Comparison of ENCODE assay signal across 9 cellular contexts in the genomic region with DNA sequence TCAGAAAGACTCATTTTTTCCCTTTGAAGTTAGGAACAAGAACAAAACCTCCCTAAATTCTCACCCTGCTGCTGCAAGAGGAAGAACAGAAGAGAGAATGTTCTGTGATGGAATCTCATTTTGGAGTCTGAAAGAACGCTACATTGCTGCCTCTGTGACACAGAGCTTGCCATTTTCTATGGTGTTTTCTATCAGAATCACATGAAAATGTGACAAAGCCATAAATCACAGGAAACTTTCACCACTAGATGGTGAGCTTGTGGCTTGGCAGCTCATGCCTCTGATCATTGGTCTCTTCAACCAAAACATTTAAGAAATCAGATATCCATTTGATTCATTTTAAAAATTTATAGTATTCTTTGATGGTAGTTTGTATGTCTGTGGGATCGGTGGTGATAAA.
DNase-seq lines count a peak whose midpoint lies in the region; ATAC-seq, FAIRE-seq and TF ChIP-seq lines count a peak whose summit lies in the region.
"Had no signal": no experiment of that assay in that cellular context is flagged by ENCODE, and none has a peak within 500 bp of the region (broad histone marks: within the 10 kb centered on the region; RNA-seq: fewer than 3 reads in every experiment).

No MANE protein-coding gene starts in this region.

- DNase-seq in NCI-H146 (lab: John Stamatoyannopoulos, UW) (peak; percentile 29), endothelial cell of umbilical vein (ENCODE audit: low read depth, low spot score) (peak; percentile 74), erythroblast (lab: John Stamatoyannopoulos, UW) (no peak), germinal center (ENCODE audit: low spot score) (no peak)
- no peak for DNase-seq in activated CD4-positive, CD25-positive, alpha-beta regulatory T cell treated with anti-CD3 and anti-CD28 coated beads, Interleukin-2, amount 50 U/mL, for 72 hours
- no peak for DNase-seq in activated CD4-positive, alpha-beta T cell treated with anti-CD3 and anti-CD28 coated beads, Interleukin-2, amount 50 U/mL, for 1 hour

- H2AFZ ChIP-seq in endothelial cell of umbilical vein (ENCODE audit: low read depth, low read length) (peak overlapping the region; percentile 89), neuron (ENCODE audit: low read depth, low read length) (peak overlapping the region; percentile 97)

- TF ChIP-seq POLR2A in endothelial cell of umbilical vein (IDR thresholded peaks at IDR 0.05; ENCODE audit: low read depth, low read length) (no peak), erythroblast (IDR thresholded peaks at IDR 0.05; ENCODE audit: low read length) (no peak)

- H3K27ac ChIP-seq in endothelial cell of umbilical vein (ENCODE audit: insufficient read depth, low read depth, low read length) = peak overlapping the region; percentile 46
- H3K27ac ChIP-seq: epithelial cell of prostate had no signal

- no peaks in the 10 kb centered on the region for H3K36me3 ChIP-seq in endothelial cell of umbilical vein (ENCODE audit: control insufficient read depth in 2 of 2, extremely low read depth in 1 of 2, insufficient read depth in 2 of 2, low read length in 2 of 2)
- no peaks in the 10 kb centered on the region for H3K36me3 ChIP-seq in neuron (ENCODE audit: insufficient read depth, low read length)

- peak overlapping the region; percentile 62 for H3K4me2 ChIP-seq in endothelial cell of umbilical vein (ENCODE audit: insufficient read depth, low read length)

- FAIRE-seq in endothelial cell of umbilical vein (lab: Jason Lieb, UNC) = peak; percentile 28

- BruUV-seq in endothelial cell of umbilical vein (replicated peaks; lab: Mats Ljungman, UMichigan) = no TSS peak

- TF ChIP-seq CTCF in endothelial cell of umbilical vein (IDR thresholded peaks at IDR 0.05; ENCODE audit: extremely low read depth in 1 of 2, insufficient read depth in 1 of 2, low read depth in 1 of 2, low read length in 2 of 2) = peak; percentile 35

- peak; percentile 52 for ATAC-seq in GM18502 (IDR thresholded peaks at IDR 0.05; ENCODE audit: poor library complexity, unreplicated experiment)

- H3K27me3 ChIP-seq in endothelial cell of umbilical vein (ENCODE audit: control insufficient read depth in 2 of 2, insufficient read depth in 2 of 2, low read length in 2 of 2) (no peaks in the 10 kb centered on the region), neuron (ENCODE audit: insufficient read depth, low read length) (no peaks in the 10 kb centered on the region)

- H3K9me3 ChIP-seq in endothelial cell of umbilical vein (replicated peaks; ENCODE audit: control insufficient read depth, insufficient read depth, low read length) (no peaks in the 10 kb centered on the region), neuron (ENCODE audit: low read length) (no peaks in the 10 kb centered on the region)

- peaks cover 16% of the 10 kb centered on the region for H3K4me1 ChIP-seq in endothelial cell of umbilical vein (ENCODE audit: control insufficient read depth, extremely low read depth, insufficient read depth, low read length)
- peaks cover 3% of the 10 kb centered on the region for H3K4me1 ChIP-seq in neuron (ENCODE audit: insufficient read depth, low read length)

- no peaks in the 10 kb centered on the region for H3K9me1 ChIP-seq in endothelial cell of umbilical vein (replicated peaks; ENCODE audit: control insufficient read depth, extremely low read depth, insufficient read depth, low read length)

- H3K9ac ChIP-seq in endothelial cell of umbilical vein (replicated peaks; ENCODE audit: extremely low read depth, insufficient read depth, low read length) = peak overlapping the region; percentile 47

- intact Hi-C loops in endothelial cell of umbilical vein (cut with micrococcal nuclease) = loop anchor here (1.0 to 10.0 kb wide), 4 partner anchors 83 to 731 kb away; partner anchors contain the start of genes CADPS2 and IQUB

- dilution Hi-C loops in endothelial cell of umbilical vein (cut with MboI; ENCODE audit: extremely low pct_ligation_motif_present, low sequenced_read_pairs) = no loop called here

- H4K20me1 ChIP-seq in endothelial cell of umbilical vein (replicated peaks; ENCODE audit: control insufficient read depth, extremely low read depth, insufficient read depth, low read length) = no peaks in the 10 kb centered on the region

- POLR2A ChIA-PET in endothelial cell of umbilical vein (lab: Charles Lee) = interaction anchor here (1.6 to 1.9 kb wide), 2 partner anchors 76 to 83 kb away, joined by 3 to 8 read pairs; partner anchors contain the start of gene CADPS2

- CTCF ChIA-PET in endothelial cell of umbilical vein (lab: Charles Lee) = interaction anchor here (0.7 to 2.8 kb wide), 36 partner anchors 8 to 710 kb away, joined by 3 to 70 read pairs (median 5); partner anchors contain the start of gene CADPS2

- H3K4me3 ChIP-seq in endothelial cell of umbilical vein (replicated peaks in 1 of 3; ENCODE audit: insufficient read depth in 1 of 3, low read depth in 1 of 3, low read length in 3 of 3) = no peak overlapping the region
- H3K4me3 ChIP-seq in neuron (ENCODE audit: low read length) = no peak overlapping the region

- no peaks in the 10 kb centered on the region for H3K79me2 ChIP-seq in endothelial cell of umbilical vein (ENCODE audit: control insufficient read depth, insufficient read depth, low read length)

TF ChIP-seq in endothelial cell of umbilical vein, 7 proteins besides CTCF, POLR2A, EP300 and RAD21:
- TF ChIP-seq MYC (IDR thresholded peaks at IDR 0.05; ENCODE audit: low read depth, low read length) = no peak
- TF ChIP-seq POLR2AphosphoS5 (IDR thresholded peaks at IDR 0.05; ENCODE audit: insufficient read depth, low read depth, low read length) = no peak
- no peak for TF ChIP-seq MAX (IDR thresholded peaks at IDR 0.05; ENCODE audit: insufficient read depth, insufficient read length)
- no peak for TF ChIP-seq EZH2 (IDR thresholded peaks at IDR 0.05; ENCODE audit: borderline replicate concordance, low read depth, low read length, severe bottlenecking)
- TF ChIP-seq JUN (IDR thresholded peaks at IDR 0.05; ENCODE audit: borderline replicate concordance, insufficient read depth, insufficient read length, low read depth) = no peak
- TF ChIP-seq FOS (IDR thresholded peaks at IDR 0.05; ENCODE audit: borderline replicate concordance, insufficient read depth, low read length) = no peak
- no peak for TF ChIP-seq GATA2 (IDR thresholded peaks at IDR 0.05; ENCODE audit: insufficient read depth, insufficient read length, low read depth, low read length)
TF ChIP-seq in endothelial cell of umbilical vein: peak in this region for 0.

Comparison
In these comparisons a context has a peak if more than half of its experiments do, and no peak if none do; other contexts are left out.
1. DNase-seq: peak in NCI-H146 (single experiment) and endothelial cell of umbilical vein (single experiment); none in erythroblast (0 of 2), activated CD4-positive, CD25-positive, alpha-beta regulatory T cell treated with anti-CD3 and anti-CD28 coated beads, Interleukin-2, amount 50 U/mL, for 72 hours (single experiment), germinal center (single experiment) and activated CD4-positive, alpha-beta T cell treated with anti-CD3 and anti-CD28 coated beads, Interleukin-2, amount 50 U/mL, for 1 hour (single experiment).